In genomic region chr6:123913858-123914257, GRCh38 we compare ENCODE assay signal across 24 cellular contexts.
DNase-seq lines count a peak whose midpoint lies in the region; ATAC-seq, FAIRE-seq and TF ChIP-seq lines count a peak whose summit lies in the region.
"Had no signal": no experiment of that assay in that cellular context is flagged by ENCODE, and none has a peak within 500 bp of the region (broad histone marks: within the 10 kb centered on the region; RNA-seq: fewer than 3 reads in every experiment).

No MANE protein-coding gene starts in this region.

- no peak for FAIRE-seq in astrocyte (lab: Jason Lieb, UNC)
- FAIRE-seq: A549, G401.6, GM12878, GM18507, H1 had no signal

- H2AFZ ChIP-seq in astrocyte (ENCODE audit: low read depth, low read length): peak overlapping the region; percentile 71
- no peak overlapping the region for H2AFZ ChIP-seq in fibroblast of lung (ENCODE audit: low read length)
- H2AFZ ChIP-seq in neural progenitor cell (replicated peaks): peak overlapping the region; percentile 34
- no peak overlapping the region for H2AFZ ChIP-seq in MM.1S (ENCODE audit: low read length)

- H3K36me3 ChIP-seq in astrocyte (ENCODE audit: insufficient read depth, low read length) (no peaks in the 10 kb centered on the region), fibroblast of lung (ENCODE audit: control insufficient read depth, insufficient read depth, low read length) (no peaks in the 10 kb centered on the region), neural progenitor cell (no peaks in the 10 kb centered on the region), MM.1S (replicated peaks; ENCODE audit: insufficient read depth, low read length) (no peaks in the 10 kb centered on the region)
- H3K36me3 ChIP-seq: SJCRH30 had no signal

- CTCF ChIA-PET in activated CD4-positive, alpha-beta memory T cell treated with anti-CD3 and anti-CD28 coated beads, Interleukin-2, amount 10 ng/mL, durations not matched to agents 7 days and 5 days (lab: Charles Lee): interaction anchor here (1.2 kb wide), 1 partner anchor 111 kb away, joined by 3 read pairs; no protein-coding TSS in a partner anchor

- H3K36me3 Mint-ChIP-seq in astrocyte (ENCODE audit: low read depth, unreplicated experiment): no peaks in the 10 kb centered on the region
- H3K36me3 Mint-ChIP-seq in neural progenitor cell: no peaks in the 10 kb centered on the region
- no peaks in the 10 kb centered on the region for H3K36me3 Mint-ChIP-seq in endothelial cell (ENCODE audit: low read depth, unreplicated experiment)
- no peaks in the 10 kb centered on the region for H3K36me3 Mint-ChIP-seq in activated CD4-positive, alpha-beta memory T cell treated with anti-CD3 and anti-CD28 coated beads, Interleukin-2, amount 10 ng/mL, durations not matched to agents 7 days and 5 days (ENCODE audit: low read depth)
- H3K36me3 Mint-ChIP-seq: IgD-negative memory B cell had no signal

- H3K4me3 ChIP-seq in astrocyte (ENCODE audit: insufficient read depth, low read depth, low read length): no peak overlapping the region
- H3K4me3 ChIP-seq in fibroblast of lung (replicated peaks in 1 of 4; ENCODE audit: control extremely low read depth in 1 of 4, insufficient read depth in 1 of 4, low read depth in 3 of 4, low read length in 4 of 4): no peak overlapping the region
- H3K4me3 ChIP-seq in neural progenitor cell: no peak overlapping the region
- H3K4me3 ChIP-seq in MM.1S (ENCODE audit: low read length): no peak overlapping the region
- H3K4me3 ChIP-seq: A549, GM12878, SJCRH30 had no signal

- H3K4me2 ChIP-seq in astrocyte (ENCODE audit: low read length): no peak overlapping the region
- no peak overlapping the region for H3K4me2 ChIP-seq in fibroblast of lung (ENCODE audit: extremely low read depth, insufficient read depth, low read length)
- H3K4me2 ChIP-seq in neural progenitor cell: no peak overlapping the region
- H3K4me2 ChIP-seq in MM.1S (ENCODE audit: low read depth, low read length): no peak overlapping the region
- H3K4me2 ChIP-seq: A549 had no signal

- no peaks in the 10 kb centered on the region for H3K9me3 ChIP-seq in astrocyte (ENCODE audit: insufficient read depth, low read depth, low read length)
- no peaks in the 10 kb centered on the region for H3K9me3 ChIP-seq in fibroblast of lung (ENCODE audit: control insufficient read depth, insufficient read depth, low read depth, low read length)
- no peaks in the 10 kb centered on the region for H3K9me3 ChIP-seq in neural progenitor cell (ENCODE audit: low read depth)
- no peaks in the 10 kb centered on the region for H3K9me3 ChIP-seq in MM.1S (replicated peaks; ENCODE audit: insufficient read depth, low read length)
- H3K9me3 ChIP-seq: A549, SJCRH30 had no signal

- H3K4me3 Mint-ChIP-seq in astrocyte (ENCODE audit: unreplicated experiment) (no peak overlapping the region), neural progenitor cell (no peak overlapping the region), endothelial cell (ENCODE audit: unreplicated experiment) (no peak overlapping the region)
- H3K4me3 Mint-ChIP-seq in activated CD4-positive, alpha-beta memory T cell treated with anti-CD3 and anti-CD28 coated beads, Interleukin-2, amount 10 ng/mL, durations not matched to agents 7 days and 5 days: no peak overlapping the region
- H3K4me3 Mint-ChIP-seq: HFFc6, IgD-negative memory B cell had no signal

- H4K20me1 ChIP-seq in astrocyte (ENCODE audit: insufficient read depth, low read length) (no peaks in the 10 kb centered on the region), fibroblast of lung (ENCODE audit: control insufficient read depth, extremely low read depth, insufficient read depth, low read length) (no peaks in the 10 kb centered on the region), neural progenitor cell (ENCODE audit: low read depth) (no peaks in the 10 kb centered on the region), MM.1S (ENCODE audit: insufficient read depth, low read length) (no peaks in the 10 kb centered on the region)

- no peaks in the 10 kb centered on the region for H3F3A ChIP-seq in neural progenitor cell (ENCODE audit: low read depth)
- H3F3A ChIP-seq in MM.1S (ENCODE audit: insufficient read depth, low read length): no peaks in the 10 kb centered on the region

- H3K4me1 Mint-ChIP-seq in astrocyte (ENCODE audit: low read depth, unreplicated experiment) (no peaks in the 10 kb centered on the region), neural progenitor cell (peaks cover 7% of the 10 kb centered on the region), endothelial cell (ENCODE audit: unreplicated experiment) (peaks cover 2% of the 10 kb centered on the region)
- H3K4me1 Mint-ChIP-seq in activated CD4-positive, alpha-beta memory T cell treated with anti-CD3 and anti-CD28 coated beads, Interleukin-2, amount 10 ng/mL, durations not matched to agents 7 days and 5 days: no peaks in the 10 kb centered on the region
- H3K4me1 Mint-ChIP-seq: IgD-negative memory B cell had no signal

- TF ChIP-seq CTCF in astrocyte (IDR thresholded peaks at IDR 0.05; ENCODE audit: insufficient read depth, low read depth, low read length) (no peak), fibroblast of lung (conservative IDR thresholded peaks at IDR 0.05 in 1 of 2, IDR thresholded peaks at IDR 0.05 in 1 of 2; ENCODE audit: low read depth in 1 of 2, low read length in 2 of 2) (no peak), neural progenitor cell (IDR thresholded peaks at IDR 0.05) (no peak), endothelial cell (IDR thresholded peaks at IDR 0.05; ENCODE audit: unreplicated experiment) (no peak), MM.1S (IDR thresholded peaks at IDR 0.05; ENCODE audit: low read length) (no peak)

- H3K27ac ChIP-seq in astrocyte (ENCODE audit: low read depth, low read length) (no peak overlapping the region), fibroblast of lung (ENCODE audit: insufficient read depth, low read length) (no peak overlapping the region), neural progenitor cell (no peak overlapping the region), MM.1S (ENCODE audit: low read length) (no peak overlapping the region)
- H3K27ac ChIP-seq: A549, C4-2B, RWPE1, SJCRH30 had no signal

- no peaks in the 10 kb centered on the region for H3K27me3 Mint-ChIP-seq in astrocyte (ENCODE audit: low read depth, unreplicated experiment)
- no peaks in the 10 kb centered on the region for H3K27me3 Mint-ChIP-seq in neural progenitor cell (ENCODE audit: insufficient read depth, low read depth)
- H3K27me3 Mint-ChIP-seq in endothelial cell (ENCODE audit: unreplicated experiment): no peaks in the 10 kb centered on the region
- no peaks in the 10 kb centered on the region for H3K27me3 Mint-ChIP-seq in activated CD4-positive, alpha-beta memory T cell treated with anti-CD3 and anti-CD28 coated beads, Interleukin-2, amount 10 ng/mL, durations not matched to agents 7 days and 5 days
- H3K27me3 Mint-ChIP-seq: IgD-negative memory B cell had no signal

- H3K9me3 Mint-ChIP-seq in astrocyte (ENCODE audit: unreplicated experiment) (no peaks in the 10 kb centered on the region), neural progenitor cell (no peaks in the 10 kb centered on the region), endothelial cell (ENCODE audit: unreplicated experiment) (no peaks in the 10 kb centered on the region)
- H3K9me3 Mint-ChIP-seq in activated CD4-positive, alpha-beta memory T cell treated with anti-CD3 and anti-CD28 coated beads, Interleukin-2, amount 10 ng/mL, durations not matched to agents 7 days and 5 days: no peaks in the 10 kb centered on the region

- H3K4me1 ChIP-seq in astrocyte (ENCODE audit: insufficient read depth, low read length): peaks cover 4% of the 10 kb centered on the region
- H3K4me1 ChIP-seq in fibroblast of lung (ENCODE audit: control insufficient read depth, extremely low read depth, insufficient read depth, low read length): no peaks in the 10 kb centered on the region
- H3K4me1 ChIP-seq in neural progenitor cell: no peaks in the 10 kb centered on the region
- no peaks in the 10 kb centered on the region for H3K4me1 ChIP-seq in MM.1S (ENCODE audit: low read length)
- H3K4me1 ChIP-seq: A549, SJCRH30 had no signal

- no peaks in the 10 kb centered on the region for H3K9me2 ChIP-seq in MM.1S (replicated peaks; ENCODE audit: insufficient read depth, low read length)

- H3K27ac Mint-ChIP-seq in astrocyte (ENCODE audit: unreplicated experiment): no peak overlapping the region
- no peak overlapping the region for H3K27ac Mint-ChIP-seq in neural progenitor cell
- H3K27ac Mint-ChIP-seq in endothelial cell (ENCODE audit: unreplicated experiment): no peak overlapping the region
- no peak overlapping the region for H3K27ac Mint-ChIP-seq in activated CD4-positive, alpha-beta memory T cell treated with anti-CD3 and anti-CD28 coated beads, Interleukin-2, amount 10 ng/mL, durations not matched to agents 7 days and 5 days
- H3K27ac Mint-ChIP-seq: HFFc6 had no signal

- H3K79me2 ChIP-seq in astrocyte (ENCODE audit: insufficient read depth, low read length) (no peaks in the 10 kb centered on the region), fibroblast of lung (ENCODE audit: control insufficient read depth, insufficient read depth, low read length) (no peaks in the 10 kb centered on the region), neural progenitor cell (ENCODE audit: low read depth) (no peaks in the 10 kb centered on the region), MM.1S (ENCODE audit: low read length) (no peaks in the 10 kb centered on the region)

- H3K27me3 ChIP-seq in astrocyte (ENCODE audit: insufficient read depth, low read length) (no peaks in the 10 kb centered on the region), fibroblast of lung (ENCODE audit: control insufficient read depth, insufficient read depth, low read length) (no peaks in the 10 kb centered on the region), neural progenitor cell (peaks cover 74% of the 10 kb centered on the region), MM.1S (replicated peaks; ENCODE audit: insufficient read depth, low read length) (no peaks in the 10 kb centered on the region)
- H3K27me3 ChIP-seq: SJCRH30 had no signal

- POLR2A ChIA-PET in activated CD4-positive, alpha-beta memory T cell treated with anti-CD3 and anti-CD28 coated beads, Interleukin-2, amount 10 ng/mL, durations not matched to agents 7 days and 5 days (lab: Charles Lee): no interaction called here

- H3K9ac ChIP-seq in astrocyte (ENCODE audit: low read length) (no peak overlapping the region), fibroblast of lung (ENCODE audit: insufficient read depth, low read length) (no peak overlapping the region), neural progenitor cell (no peak overlapping the region), MM.1S (ENCODE audit: low read length) (no peak overlapping the region)

- no peak for ATAC-seq in GM21515 (IDR thresholded peaks at IDR 0.05; ENCODE audit: unreplicated experiment)
- ATAC-seq: A549, GM12878 had no signal

- peak; percentile 45 for DNase-seq in HT1080 (ENCODE audit: low read depth)
- peak; percentile 28 for DNase-seq in astrocyte (ENCODE audit: low read depth)
- DNase-seq in fibroblast of lung (ENCODE audit: low read depth in 2 of 2): peak; percentile 9 to 43
- no peak for DNase-seq in neural progenitor cell (ENCODE audit: low spot score)
- DNase-seq in endothelial cell (ENCODE audit: low spot score): no peak
- DNase-seq in activated CD4-positive, alpha-beta memory T cell treated with anti-CD3 and anti-CD28 coated beads, Interleukin-2, amount 10 ng/mL, durations not matched to agents 7 days and 5 days: no peak
- no peak for DNase-seq in MM.1S
- DNase-seq: DND-41, HFFc6, Kasumi-1, MV-4-11, NCI-H187 treated with DMSO at 0.1 percent for 48 hours, NCI-H446, OCI-M1, SJCRH30 had no signal

Comparison
In these comparisons a context has a peak if more than half of its experiments do, and no peak if none do; other contexts are left out.
1. DNase-seq: peak in HT1080 (single experiment), astrocyte (single experiment) and fibroblast of lung (2 of 2); none in neural progenitor cell (single experiment), endothelial cell (single experiment), activated CD4-positive, alpha-beta memory T cell treated with anti-CD3 and anti-CD28 coated beads, Interleukin-2, amount 10 ng/mL, durations not matched to agents 7 days and 5 days (single experiment) and MM.1S (single experiment).
2. H2AFZ ChIP-seq: peak in astrocyte (single experiment) and neural progenitor cell (single experiment); none in fibroblast of lung (single experiment) and MM.1S (single experiment).